ENCODE assay signal across 8 cellular contexts in the genomic region with DNA sequence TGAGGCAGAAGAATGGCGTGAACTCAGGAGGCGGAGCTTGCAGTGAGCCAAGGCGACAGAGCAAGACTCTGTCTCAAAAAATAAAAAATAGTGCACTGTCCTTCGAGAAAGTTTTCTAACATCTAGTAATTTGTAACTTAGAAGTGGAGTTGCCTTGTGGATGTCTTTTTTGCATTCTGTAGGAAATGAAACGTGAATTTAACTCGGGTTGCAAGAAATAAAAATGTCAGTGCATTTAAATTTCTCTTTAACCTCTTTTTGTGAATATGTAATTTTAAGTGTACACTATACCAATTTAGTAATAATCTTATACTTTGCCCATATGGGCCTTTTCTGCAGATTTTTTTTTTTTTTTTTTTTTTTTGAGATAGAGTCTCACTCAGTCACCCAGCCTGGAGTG.
"Had no signal": no experiment of that assay in that cellular context is flagged by ENCODE, and none has a peak within 500 bp of the region (broad histone marks: within the 10 kb centered on the region; RNA-seq: fewer than 3 reads in every experiment).

No MANE protein-coding gene starts in this region.

- H3K4me3 ChIP-seq: GM12878 had no signal

- ATAC-seq: GM12878 had no signal

- FAIRE-seq: G401.6, GM12878, GM12891, GM12892, GM18507, GM19239 had no signal

- DNase-seq: GDM1, GF-D8 had no signal
